ENCODE assay signal across 8 cellular contexts in genomic region chr4:499563-499962, GRCh38. TPM values are rescaled to one million over a fixed set of nuclear protein-coding genes. Genes with fewer than 3 reads are reported as not detected.
DNase-seq lines count a peak whose midpoint lies in the region; ATAC-seq and TF ChIP-seq lines count a peak whose summit lies in the region.

No MANE protein-coding gene starts in this region.

- peak overlapping the region; percentile 93 for H3K27ac Mint-ChIP-seq in endothelial cell (ENCODE audit: unreplicated experiment)

- H3K9me3 ChIP-seq in osteoblast (ENCODE audit: low read depth, low read length) = no peaks in the 10 kb centered on the region

- TF ChIP-seq CTCF in NB4 (IDR thresholded peaks at IDR 0.05; ENCODE audit: low read depth, low read length) (no peak), endothelial cell (IDR thresholded peaks at IDR 0.05; ENCODE audit: unreplicated experiment) (no peak), osteoblast (IDR thresholded peaks at IDR 0.05; ENCODE audit: extremely low read depth, low read depth, low read length) (no peak)

- peaks cover 30% of the 10 kb centered on the region for H3K36me3 ChIP-seq in osteoblast (ENCODE audit: insufficient read depth, low read length)

- DNase-seq in NB4 (ENCODE audit: low read depth) (peak; percentile 18), endothelial cell (ENCODE audit: low spot score) (no peak), osteoblast (ENCODE audit: insufficient read length, low spot score, missing footprints) (no peak), midbrain (lab: John Stamatoyannopoulos, UW) (no peak), DMS153 treated with DMSO at 0.1 percent for 48 hours (lab: John Stamatoyannopoulos, UW; ENCODE audit: unreplicated experiment) (no peak), superior temporal gyrus (ENCODE audit: extremely low spot score) (no peak)

- H3K79me2 ChIP-seq in osteoblast (ENCODE audit: insufficient read depth, low read length) = peaks cover 90% of the 10 kb centered on the region

- no peak for TF ChIP-seq POLR2A in NB4 (IDR thresholded peaks at IDR 0.05; ENCODE audit: extremely low read depth, insufficient read length)

- H4K20me1 ChIP-seq in osteoblast (ENCODE audit: insufficient read depth, low read length) = peaks cover 6% of the 10 kb centered on the region

- H3K27ac ChIP-seq in osteoblast (ENCODE audit: low read depth, low read length) = peak overlapping the region; percentile 88

- H3K27me3 Mint-ChIP-seq in endothelial cell (ENCODE audit: unreplicated experiment) = peaks cover 22% of the 10 kb centered on the region

- peaks cover 5% of the 10 kb centered on the region for H3K9me3 Mint-ChIP-seq in endothelial cell (ENCODE audit: unreplicated experiment)

- ATAC-seq in GM19438 (IDR thresholded peaks at IDR 0.05; ENCODE audit: low read depth, unreplicated experiment) (peak; percentile 5), HG03469 (IDR thresholded peaks at IDR 0.05; ENCODE audit: unreplicated experiment) (no peak)

- H3K27me3 ChIP-seq in osteoblast (ENCODE audit: insufficient read depth, low read length) = no peaks in the 10 kb centered on the region

- H2AFZ ChIP-seq in osteoblast (ENCODE audit: low read length) = peak overlapping the region; percentile 99

- H3K4me3 ChIP-seq in NB4 (ENCODE audit: low read depth, low read length) (peak overlapping the region; percentile 85), osteoblast (ENCODE audit: insufficient read depth, low read length) (peak overlapping the region; percentile 98)

- peaks cover 11% of the 10 kb centered on the region for H3K4me1 ChIP-seq in osteoblast (ENCODE audit: insufficient read depth, low read length)

- peaks cover 62% of the 10 kb centered on the region for H3K36me3 Mint-ChIP-seq in endothelial cell (ENCODE audit: low read depth, unreplicated experiment)

- H3K4me1 Mint-ChIP-seq in endothelial cell (ENCODE audit: unreplicated experiment) = peaks cover 24% of the 10 kb centered on the region

- peak overlapping the region; percentile 92 for H3K4me2 ChIP-seq in osteoblast (ENCODE audit: insufficient read depth, low read length)

- H3K4me3 Mint-ChIP-seq in endothelial cell (ENCODE audit: unreplicated experiment) = peak overlapping the region; percentile 99

RNA-seq across cellular contexts. Expression of gene PIGG, which starts 0.6 kb away (rescaled TPM):
- total RNA-seq in endothelial cell (ENCODE audit: unreplicated experiment) (74.0 TPM), osteoblast (47.4 and 50.3 TPM in 2 replicates)

RNA-seq across cellular contexts. Expression of gene ZNF721, which starts 0.6 kb away (rescaled TPM):
- total RNA-seq in endothelial cell (ENCODE audit: unreplicated experiment) = 32.5 TPM
- total RNA-seq in osteoblast = 12.1 and 17.4 TPM in 2 replicates
